8 cellular contexts compared by ENCODE assay signal in genomic region chr2:84424152-84424551, GRCh38. TPM values are rescaled to one million over a fixed set of nuclear protein-coding genes. Genes with fewer than 3 reads are reported as not detected.
A peak's percentile ranks its signal among the peaks of the same experiment; 100 is the strongest.
DNase-seq lines count a peak whose midpoint lies in the region; FAIRE-seq and TF ChIP-seq lines count a peak whose summit lies in the region.
"Had no signal": no experiment of that assay in that cellular context is flagged by ENCODE, and none has a peak within 500 bp of the region (broad histone marks: within the 10 kb centered on the region; RNA-seq: fewer than 3 reads in every experiment).

No MANE protein-coding gene starts in this region.

- H4K20me1 ChIP-seq in osteoblast (ENCODE audit: insufficient read depth, low read length) = no peaks in the 10 kb centered on the region

- TF ChIP-seq CTCF in bronchial epithelial cell (IDR thresholded peaks at IDR 0.05; ENCODE audit: insufficient read depth, low read length, severe bottlenecking) = peak; percentile 29
- TF ChIP-seq CTCF in osteoblast (IDR thresholded peaks at IDR 0.05; ENCODE audit: extremely low read depth, low read depth, low read length) = peak; percentile 61

- H3K4me2 ChIP-seq in osteoblast (ENCODE audit: insufficient read depth, low read length) = no peak overlapping the region

- no peak overlapping the region for H2AFZ ChIP-seq in osteoblast (ENCODE audit: low read length)

- no peak for FAIRE-seq in bronchial epithelial cell (lab: Jason Lieb, UNC)

- DNase-seq in GM03348 (ENCODE audit: low spot score) (peak; percentile 58), LoVo (ENCODE audit: low spot score) (peak; percentile 6), bronchial epithelial cell (ENCODE audit: low read depth) (peak; percentile 19), osteoblast (ENCODE audit: insufficient read length, low spot score, missing footprints) (no peak), GOT3 (lab: John Stamatoyannopoulos, UW) (no peak), NCI-H446 treated with DMSO at 0.1 percent for 48 hours (lab: John Stamatoyannopoulos, UW) (no peak)
- DNase-seq in activated naive CD4-positive, alpha-beta T cell treated with anti-CD3 and anti-CD28 coated beads, Interleukin-2, amount 50 U/mL, for 16 hours = no peak
- DNase-seq: mesendoderm had no signal

- H3K27me3 ChIP-seq in bronchial epithelial cell (ENCODE audit: control insufficient read depth, insufficient read depth, low read length) (no peaks in the 10 kb centered on the region), osteoblast (ENCODE audit: insufficient read depth, low read length) (no peaks in the 10 kb centered on the region)

- H3K27ac ChIP-seq in osteoblast (ENCODE audit: low read depth, low read length) = no peak overlapping the region

- no peaks in the 10 kb centered on the region for H3K79me2 ChIP-seq in osteoblast (ENCODE audit: insufficient read depth, low read length)

- H3K9me3 ChIP-seq in osteoblast (ENCODE audit: low read depth, low read length) = no peaks in the 10 kb centered on the region

- no peak overlapping the region for H3K4me3 ChIP-seq in bronchial epithelial cell (ENCODE audit: low read depth, low read length)
- H3K4me3 ChIP-seq in osteoblast (ENCODE audit: insufficient read depth, low read length) = no peak overlapping the region

- peaks cover 10% of the 10 kb centered on the region for H3K4me1 ChIP-seq in osteoblast (ENCODE audit: insufficient read depth, low read length)

- H3K36me3 ChIP-seq in bronchial epithelial cell (ENCODE audit: control insufficient read depth, insufficient read depth, low read length) (peaks cover 1% of the 10 kb centered on the region), osteoblast (ENCODE audit: insufficient read depth, low read length) (peaks cover 18% of the 10 kb centered on the region)

RNA-seq across cellular contexts. Expression of gene SUCLG1, which starts 34.9 kb away (rescaled TPM):
- total RNA-seq in bronchial epithelial cell (24.6 and 27.9 TPM in 2 replicates), osteoblast (45.2 and 57.2 TPM in 2 replicates)

Comparison
In these comparisons a context has a peak if more than half of its experiments do, and no peak if none do; other contexts are left out.
1. DNase-seq: peak in GM03348 (single experiment), LoVo (single experiment) and bronchial epithelial cell (single experiment); none in osteoblast (single experiment), GOT3 (single experiment), activated naive CD4-positive, alpha-beta T cell treated with anti-CD3 and anti-CD28 coated beads, Interleukin-2, amount 50 U/mL, for 16 hours (single experiment) and NCI-H446 treated with DMSO at 0.1 percent for 48 hours (single experiment).